In the genomic region with DNA sequence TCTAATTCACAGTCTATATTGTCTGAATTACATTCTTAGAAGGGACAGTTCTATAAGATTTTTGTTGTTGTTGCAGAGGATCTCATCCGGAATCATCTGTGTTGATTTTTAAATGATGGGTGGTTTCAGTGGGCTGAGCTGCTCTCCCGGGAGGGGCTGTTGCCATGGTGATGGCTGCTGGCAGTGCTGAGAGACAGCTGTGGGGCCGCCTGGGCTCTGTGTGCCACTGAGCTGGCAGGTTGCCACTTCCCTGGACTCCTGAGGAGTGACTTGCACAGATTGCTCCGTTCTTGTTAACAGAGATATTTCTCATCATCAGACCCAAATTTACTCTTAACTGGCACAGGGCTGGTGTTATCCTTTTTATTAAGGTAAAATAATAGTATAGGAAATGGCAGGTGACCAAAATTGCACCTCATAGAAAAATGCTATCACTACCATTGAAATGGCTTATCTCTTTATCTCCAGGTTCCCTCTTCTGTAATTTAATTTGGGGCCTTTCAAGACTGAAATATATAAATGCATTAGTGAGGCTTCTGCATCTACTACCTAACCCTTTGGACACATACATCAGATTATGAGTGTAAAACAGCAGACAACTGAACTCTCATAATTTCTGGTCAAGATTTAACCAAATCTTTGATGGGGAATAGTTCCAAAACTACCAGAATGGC, we compare ENCODE assay signal across 11 cellular contexts. TPM values are rescaled to one million over a fixed set of nuclear protein-coding genes. Genes with fewer than 3 reads are reported as not detected.
DNase-seq lines count a peak whose midpoint lies in the region; ATAC-seq, FAIRE-seq and TF ChIP-seq lines count a peak whose summit lies in the region.
"Had no signal": no experiment of that assay in that cellular context is flagged by ENCODE, and none has a peak within 500 bp of the region (broad histone marks: within the 10 kb centered on the region; RNA-seq: fewer than 3 reads in every experiment).

No MANE protein-coding gene starts in this region.

- intact Hi-C loops in left ventricle myocardium superior (cut with micrococcal nuclease), result no loop called here

- DNase-seq in NCI-H510A (lab: John Stamatoyannopoulos, UW) (peak; percentile 29), NCI-H510A treated with DMSO at 0.1 percent for 48 hours (lab: John Stamatoyannopoulos, UW) (no peak), SHP77 (lab: John Stamatoyannopoulos, UW) (peak; percentile 55 to 85), left ventricle myocardium superior (peak; percentile 62), urothelium cell line (ENCODE audit: low spot score) (peak; percentile 50), WERI-Rb-1 (no peak), SIG-M5 (lab: John Stamatoyannopoulos, UW) (no peak)
- DNase-seq in activated CD4-positive, alpha-beta T cell treated with anti-CD3 and anti-CD28 coated beads, Interleukin-2, amount 50 U/mL, for 1 hour, result no peak
- DNase-seq: 8988T; activated effector memory CD4-positive, alpha-beta T cell treated with Interleukin-2 at 50 U/mL for 16 hours had no signal

- H3K36me3 ChIP-seq in WERI-Rb-1, result no peaks in the 10 kb centered on the region

- peak; percentile 42 for ATAC-seq in left ventricle myocardium superior
- ATAC-seq: left colon had no signal

- TF ChIP-seq CTCF in WERI-Rb-1 (IDR thresholded peaks at IDR 0.05; ENCODE audit: low read depth, low read length), result no peak

- no peak overlapping the region for H3K4me3 ChIP-seq in WERI-Rb-1 (ENCODE audit: low read depth, low read length)

- FAIRE-seq in urothelium cell line (lab: Jason Lieb, UNC), result no peak

- no peaks in the 10 kb centered on the region for H3K9me3 ChIP-seq in WERI-Rb-1 (ENCODE audit: severe bottlenecking)

- no peak overlapping the region for H3K27ac ChIP-seq in WERI-Rb-1

- H3K27me3 ChIP-seq in WERI-Rb-1 (ENCODE audit: insufficient read depth, low read depth, severe bottlenecking), result no peaks in the 10 kb centered on the region

RNA-seq across cellular contexts. Expression of a gene that starts 56.6 kb away (rescaled TPM):
- 1.2 TPM for total RNA-seq in left ventricle myocardium superior

RNA-seq across cellular contexts. Expression of a gene that starts 56.7 kb away (rescaled TPM):
- 3.0 TPM for total RNA-seq in left ventricle myocardium superior

Comparison
In these comparisons a context has a peak if more than half of its experiments do, and no peak if none do; other contexts are left out.
1. DNase-seq: peak in NCI-H510A (single experiment), SHP77 (2 of 2), left ventricle myocardium superior (single experiment) and urothelium cell line (single experiment); none in NCI-H510A treated with DMSO at 0.1 percent for 48 hours (single experiment), WERI-Rb-1 (single experiment), SIG-M5 (single experiment) and activated CD4-positive, alpha-beta T cell treated with anti-CD3 and anti-CD28 coated beads, Interleukin-2, amount 50 U/mL, for 1 hour (single experiment).